23 cellular contexts compared by ENCODE assay signal in genomic region chr2:110806053-110806452, GRCh38.
DNase-seq lines count a peak whose midpoint lies in the region; ATAC-seq and TF ChIP-seq lines count a peak whose summit lies in the region.
"Had no signal": no experiment of that assay in that cellular context is flagged by ENCODE, and none has a peak within 500 bp of the region (broad histone marks: within the 10 kb centered on the region; RNA-seq: fewer than 3 reads in every experiment).

No MANE protein-coding gene starts in this region.

- TF ChIP-seq POLR2A in suprapubic skin (IDR thresholded peaks at IDR 0.05), result no peak

- no peak overlapping the region for H3K4me3 Mint-ChIP-seq in T-helper 17 cell
- H3K4me3 Mint-ChIP-seq in natural killer cell treated with Interleukin-12 subunit alpha and Interleukin-12 subunit beta and Interleukin-15 and Interleukin-18, amount 100 ng/mL, for 72 hours, result peak overlapping the region; percentile 78
- H3K4me3 Mint-ChIP-seq in HFFc6, result no peak overlapping the region
- H3K4me3 Mint-ChIP-seq: activated naive CD4-positive, alpha-beta T cell treated with anti-CD3 and anti-CD28 coated beads, Interleukin-2, amount 50 U/mL, for 24 hours; nephron had no signal

- H3K9me3 Mint-ChIP-seq in natural killer cell treated with Interleukin-12 subunit alpha and Interleukin-12 subunit beta and Interleukin-15 and Interleukin-18, amount 100 ng/mL, for 72 hours, result peaks cover 11% of the 10 kb centered on the region
- no peaks in the 10 kb centered on the region for H3K9me3 Mint-ChIP-seq in HFFc6
- H3K9me3 Mint-ChIP-seq: activated naive CD4-positive, alpha-beta T cell treated with anti-CD3 and anti-CD28 coated beads, Interleukin-2, amount 50 U/mL, for 24 hours had no signal

- H3K36me3 Mint-ChIP-seq in T-helper 17 cell (ENCODE audit: low read depth) (no peaks in the 10 kb centered on the region), HFFc6 (ENCODE audit: low read depth) (no peaks in the 10 kb centered on the region)
- H3K36me3 Mint-ChIP-seq in natural killer cell treated with Interleukin-12 subunit alpha and Interleukin-12 subunit beta and Interleukin-15 and Interleukin-18, amount 100 ng/mL, for 72 hours, result peaks cover 10% of the 10 kb centered on the region
- H3K36me3 Mint-ChIP-seq: activated naive CD4-positive, alpha-beta T cell treated with anti-CD3 and anti-CD28 coated beads, Interleukin-2, amount 50 U/mL, for 24 hours had no signal

- H3K9me3 ChIP-seq in T-helper 17 cell (ENCODE audit: control insufficient read depth, low read length, poor library complexity, severe bottlenecking) (no peaks in the 10 kb centered on the region), suprapubic skin (no peaks in the 10 kb centered on the region)

- no peak for TF ChIP-seq CTCF in GM06990 (IDR thresholded peaks at IDR 0.05; ENCODE audit: insufficient read depth, low read length, poor library complexity, severe bottlenecking)
- TF ChIP-seq CTCF in HFFc6 (IDR thresholded peaks at IDR 0.05), result no peak
- no peak for TF ChIP-seq CTCF in suprapubic skin (IDR thresholded peaks at IDR 0.05)

- no peak overlapping the region for H3K4me3 ChIP-seq in GM06990 (replicated peaks; ENCODE audit: low read depth, low read length)
- H3K4me3 ChIP-seq in suprapubic skin, result no peak overlapping the region
- H3K4me3 ChIP-seq: ascending aorta, HAP-1 had no signal

- H3K4me1 ChIP-seq in suprapubic skin, result peaks cover 3% of the 10 kb centered on the region
- H3K4me1 ChIP-seq: ascending aorta, HAP-1 had no signal

- H3K36me3 ChIP-seq in GM06990 (ENCODE audit: control insufficient read depth, insufficient read depth, low read length) (no peaks in the 10 kb centered on the region), suprapubic skin (no peaks in the 10 kb centered on the region)
- H3K36me3 ChIP-seq: ascending aorta, HAP-1 had no signal

- H3K27ac ChIP-seq in suprapubic skin, result no peak overlapping the region
- H3K27ac ChIP-seq: ascending aorta had no signal

- DNase-seq in GM06990 (ENCODE audit: extremely low read depth, insufficient read length) (peak; percentile 59), T-helper 17 cell (no peak), HFFc6 (no peak), suprapubic skin (ENCODE audit: low spot score in 2 of 2) (no peak)
- DNase-seq in natural killer cell treated with Interleukin-12 subunit alpha and Interleukin-12 subunit beta and Interleukin-15 and Interleukin-18, amount 100 ng/mL, for 72 hours (ENCODE audit: low spot score), result no peak
- DNase-seq: activated CD4-positive, alpha-beta T cell treated with anti-CD3 and anti-CD28 coated beads for 1 hour; central memory CD4-positive, alpha-beta T cell; DMS79; glutamatergic neuron; KBM-7; NCI-H187; NCI-H774; posterior cingulate gyrus; Right ventricle myocardium superior; stimulated activated CD4-positive, alpha-beta T cell treated with anti-CD3 and anti-CD28 coated beads, Interleukin-1b, Interleukin-23, amount 100 ng/mL, for 48 hours; SW 1271 had no signal

- H3K4me1 Mint-ChIP-seq in T-helper 17 cell (peaks cover 10% of the 10 kb centered on the region), HFFc6 (ENCODE audit: low read depth) (no peaks in the 10 kb centered on the region)
- peaks cover 58 to 66% of the 10 kb centered on the region in 2 donors for H3K4me1 Mint-ChIP-seq in natural killer cell treated with Interleukin-12 subunit alpha and Interleukin-12 subunit beta and Interleukin-15 and Interleukin-18, amount 100 ng/mL, for 72 hours (ENCODE audit: low read depth in 2 of 2)

- ATAC-seq in GM18909 (IDR thresholded peaks at IDR 0.05; ENCODE audit: poor library complexity, unreplicated experiment), result peak; percentile 56
- no peak for ATAC-seq in T-helper 17 cell
- ATAC-seq in natural killer cell treated with Interleukin-12 subunit alpha and Interleukin-12 subunit beta and Interleukin-15 and Interleukin-18, amount 100 ng/mL, for 72 hours, result no peak
- ATAC-seq in HG02981 (IDR thresholded peaks at IDR 0.05; ENCODE audit: unreplicated experiment), result no peak
- ATAC-seq: activated T-cell treated with anti-CD3 and anti-CD28 coated beads, Interleukin-2, amount 50 U/mL, for 72 hours had no signal

- WGBS in suprapubic skin, result 84% methylated on average over 14 of the region's 14 CpGs

- TF ChIP-seq EP300 in suprapubic skin (IDR thresholded peaks at IDR 0.05), result no peak

- H3K27me3 Mint-ChIP-seq in T-helper 17 cell (peaks cover 15% of the 10 kb centered on the region), HFFc6 (ENCODE audit: insufficient read depth) (peaks cover 36% of the 10 kb centered on the region)
- peaks cover 0 to 7% of the 10 kb centered on the region in 2 donors for H3K27me3 Mint-ChIP-seq in natural killer cell treated with Interleukin-12 subunit alpha and Interleukin-12 subunit beta and Interleukin-15 and Interleukin-18, amount 100 ng/mL, for 72 hours

- H3K27me3 ChIP-seq in GM06990 (replicated peaks; ENCODE audit: control insufficient read depth, insufficient read depth, low read length) (no peaks in the 10 kb centered on the region), suprapubic skin (peaks cover 10% of the 10 kb centered on the region)
- H3K27me3 ChIP-seq: ascending aorta had no signal

- peak overlapping the region; percentile 91 for H3K27ac Mint-ChIP-seq in T-helper 17 cell
- H3K27ac Mint-ChIP-seq in natural killer cell treated with Interleukin-12 subunit alpha and Interleukin-12 subunit beta and Interleukin-15 and Interleukin-18, amount 100 ng/mL, for 72 hours, result peak overlapping the region; percentile 77 to 89
- H3K27ac Mint-ChIP-seq in HFFc6, result no peak overlapping the region
- H3K27ac Mint-ChIP-seq: activated naive CD4-positive, alpha-beta T cell treated with anti-CD3 and anti-CD28 coated beads, Interleukin-2, amount 50 U/mL, for 24 hours; activated T-cell treated with anti-CD3 and anti-CD28 coated beads, Interleukin-2, amount 50 U/mL, for 72 hours had no signal
